Comparison of ENCODE assay signal across 12 cellular contexts in genomic region chr4:146049802-146050201, GRCh38.
DNase-seq lines count a peak whose midpoint lies in the region; ATAC-seq and TF ChIP-seq lines count a peak whose summit lies in the region.
"Had no signal": no experiment of that assay in that cellular context is flagged by ENCODE, and none has a peak within 500 bp of the region (broad histone marks: within the 10 kb centered on the region; RNA-seq: fewer than 3 reads in every experiment).

No MANE protein-coding gene starts in this region.

- H3K4me1 ChIP-seq in endodermal cell (ENCODE audit: control insufficient read depth, insufficient read depth, low read length) = no peaks in the 10 kb centered on the region
- H3K4me1 ChIP-seq: neural progenitor cell had no signal

- 93 to 100% methylated on average over 1 to 4 of the region's 4 CpGs for WGBS in endodermal cell (ENCODE audit: insufficient coverage in 1 of 2, insufficient read length in 1 of 2), 2 experiments

- no peaks in the 10 kb centered on the region for H3K36me3 Mint-ChIP-seq in endodermal cell (ENCODE audit: low read depth)
- H3K36me3 Mint-ChIP-seq: neural progenitor cell had no signal

- no peak overlapping the region for H3K9ac ChIP-seq in endodermal cell (ENCODE audit: extremely low read depth, low read length, poor library complexity, severe bottlenecking)
- H3K9ac ChIP-seq: neural progenitor cell had no signal

- peak; percentile 82 for ATAC-seq in HG02840 (IDR thresholded peaks at IDR 0.05; ENCODE audit: low FRiP score, unreplicated experiment)
- ATAC-seq in HG03565 (IDR thresholded peaks at IDR 0.05; ENCODE audit: unreplicated experiment) = peak; percentile 93

- H3K4me3 Mint-ChIP-seq in endodermal cell = no peak overlapping the region
- H3K4me3 Mint-ChIP-seq: neural progenitor cell had no signal

- no peaks in the 10 kb centered on the region for H3K36me3 ChIP-seq in endodermal cell (ENCODE audit: control insufficient read depth, insufficient read depth, low read length)
- H3K36me3 ChIP-seq: neural progenitor cell had no signal

- H3K4me3 ChIP-seq in endodermal cell (ENCODE audit: low read length) = no peak overlapping the region
- H3K4me3 ChIP-seq: neural progenitor cell had no signal

- no peak for TF ChIP-seq CTCF in endodermal cell (conservative IDR thresholded peaks at IDR 0.05)

- H3K27me3 ChIP-seq in endodermal cell (ENCODE audit: control insufficient read depth, insufficient read depth, low read length, poor library complexity, severe bottlenecking) = no peaks in the 10 kb centered on the region
- H3K27me3 ChIP-seq: neural progenitor cell had no signal

- H3K27ac ChIP-seq in endodermal cell (ENCODE audit: low read depth, low read length) = no peak overlapping the region
- H3K27ac ChIP-seq: 22Rv1, neural progenitor cell had no signal

- peaks cover 9% of the 10 kb centered on the region for H3K9me3 ChIP-seq in endodermal cell (ENCODE audit: control insufficient read depth, low read length)

- H3K4me1 Mint-ChIP-seq in endodermal cell = no peaks in the 10 kb centered on the region
- H3K4me1 Mint-ChIP-seq: neural progenitor cell had no signal

- peaks cover 22% of the 10 kb centered on the region for H3K9me3 Mint-ChIP-seq in endodermal cell

- no peak overlapping the region for H3K27ac Mint-ChIP-seq in endodermal cell
- H3K27ac Mint-ChIP-seq: neural progenitor cell had no signal

- no peaks in the 10 kb centered on the region for H3K27me3 Mint-ChIP-seq in endodermal cell (ENCODE audit: insufficient read depth)

- peak; percentile 75 for DNase-seq in SIG-M5 treated with dmso at 0.1 percent for 504 hours (lab: John Stamatoyannopoulos, UW; ENCODE audit: unreplicated experiment)
- DNase-seq in SIG-M5 (lab: John Stamatoyannopoulos, UW) = no peak
- DNase-seq in endodermal cell = no peak
- DNase-seq in T1000 (lab: John Stamatoyannopoulos, UW) = no peak
- DNase-seq in NK-92 (lab: John Stamatoyannopoulos, UW; ENCODE audit: unreplicated experiment) = no peak
- no peak for DNase-seq in mesenteric fat pad (ENCODE audit: low spot score)
- DNase-seq: amniotic stem cell, DND-41 had no signal
